In genomic region chr11:16811136-16812020, GRCh38 we compare ENCODE assay signal across 18 cellular contexts.
DNase-seq lines count a peak whose midpoint lies in the region; ATAC-seq and TF ChIP-seq lines count a peak whose summit lies in the region.
"Had no signal": no experiment of that assay in that cellular context is flagged by ENCODE, and none has a peak within 500 bp of the region (broad histone marks: within the 10 kb centered on the region; RNA-seq: fewer than 3 reads in every experiment).

No MANE protein-coding gene starts in this region.

- H3K27ac ChIP-seq in heart left ventricle (peak overlapping the region in 6 of 12 donors; percentile 26 to 79 (median 64)), neutrophil (peak overlapping the region; percentile 21), tibial nerve (peak overlapping the region; percentile 37 to 83 (median 76))
- H3K27ac ChIP-seq: C4-2B, GM23248, RWPE1 had no signal

- TF ChIP-seq CTCF in heart left ventricle (IDR thresholded peaks at IDR 0.05) = no peak
- no peak for TF ChIP-seq CTCF in endothelial cell (IDR thresholded peaks at IDR 0.05; ENCODE audit: unreplicated experiment)
- TF ChIP-seq CTCF in neutrophil (IDR thresholded peaks at IDR 0.05) = no peak
- TF ChIP-seq CTCF in tibial nerve (IDR thresholded peaks at IDR 0.05) = no peak

- H3K9me3 Mint-ChIP-seq in endothelial cell (ENCODE audit: unreplicated experiment) = no peaks in the 10 kb centered on the region

- peak overlapping the region; percentile 1 for H3K27ac Mint-ChIP-seq in endothelial cell (ENCODE audit: unreplicated experiment)

- H3K27me3 ChIP-seq in heart left ventricle (no peaks in the 10 kb centered on the region), neutrophil (no peaks in the 10 kb centered on the region), tibial nerve (no peaks in the 10 kb centered on the region)

- intact Hi-C loops in cardiac septum (cut with DNase I) (loop anchor here (5.0 kb wide), 1 partner anchor 41 kb away; no protein-coding TSS in a partner anchor), heart left ventricle (cut with DNase I) (loop anchor here in 5 of 10 donors (5.0 to 10.0 kb wide), 3 partner anchors 116 to 253 kb away; no protein-coding TSS in a partner anchor)

- H3K4me1 Mint-ChIP-seq in endothelial cell (ENCODE audit: unreplicated experiment) = no peaks in the 10 kb centered on the region

- DNase-seq in cardiac septum (ENCODE audit: low spot score) (peak; percentile 65), heart left ventricle (no peak), endothelial cell (ENCODE audit: low spot score) (no peak), tibial nerve (ENCODE audit: low spot score in 2 of 2) (no peak), CD1c-positive myeloid dendritic cell (ENCODE audit: extremely low spot score) (no peak), dermis blood vessel endothelial cell (no peak), NCI-H748 treated with DMSO at 0.1 percent for 48 hours (lab: John Stamatoyannopoulos, UW) (no peak)
- DNase-seq: DMS79 treated with DMSO at 0.1 percent for 48 hours, GM23248, KG1, NCI-H1092, NCI-H1694, NCI-H2107, NCI-H226, NCI-H526 had no signal

- 91 to 100% (median 92%) methylated on average over 3 of the region's 3 CpGs for WGBS in heart left ventricle, 4 donors
- WGBS in tibial nerve, 2 donors = 93 to 96% methylated on average over 2 to 3 of the region's 3 CpGs

- peaks cover 4% of the 10 kb centered on the region for H3K36me3 Mint-ChIP-seq in endothelial cell (ENCODE audit: low read depth, unreplicated experiment)

- peaks cover 0 to 29% (median 7%) of the 10 kb centered on the region in 9 donors for H3K36me3 ChIP-seq in heart left ventricle
- no peaks in the 10 kb centered on the region for H3K36me3 ChIP-seq in neutrophil
- H3K36me3 ChIP-seq in tibial nerve = peaks cover 0 to 40% (median 0%) of the 10 kb centered on the region in 3 donors

- TF ChIP-seq EP300 in tibial nerve (IDR thresholded peaks at IDR 0.05) = no peak

- no peak for ATAC-seq in heart left ventricle

- peaks cover 2% of the 10 kb centered on the region for H3K27me3 Mint-ChIP-seq in endothelial cell (ENCODE audit: unreplicated experiment)

- no peak overlapping the region for H3K4me3 ChIP-seq in heart left ventricle
- no peak overlapping the region for H3K4me3 ChIP-seq in neutrophil (ENCODE audit: low read depth in 1 of 2, low read length in 1 of 2)
- H3K4me3 ChIP-seq in tibial nerve = no peak overlapping the region
- H3K4me3 ChIP-seq: GM23248 had no signal

- no peaks in the 10 kb centered on the region for H3K9me3 ChIP-seq in heart left ventricle
- H3K9me3 ChIP-seq in neutrophil = no peaks in the 10 kb centered on the region
- H3K9me3 ChIP-seq in tibial nerve = no peaks in the 10 kb centered on the region

- peaks cover 4 to 97% (median 31%) of the 10 kb centered on the region in 12 donors for H3K4me1 ChIP-seq in heart left ventricle
- peaks cover 63 to 82% of the 10 kb centered on the region in 2 experiments for H3K4me1 ChIP-seq in neutrophil (ENCODE audit: control insufficient read depth in 1 of 2, insufficient read depth in 1 of 2, low read depth in 1 of 2, low read length in 1 of 2)
- H3K4me1 ChIP-seq in tibial nerve = peaks cover 0 to 45% (median 9%) of the 10 kb centered on the region in 4 donors

- no peak for TF ChIP-seq POLR2A in heart left ventricle (IDR thresholded peaks at IDR 0.05)
- TF ChIP-seq POLR2A in tibial nerve (IDR thresholded peaks at IDR 0.05) = no peak

- H3K4me3 Mint-ChIP-seq in endothelial cell (ENCODE audit: unreplicated experiment) = no peak overlapping the region
